ENCODE assay signal across 3 cellular contexts in genomic region chr11:92384807-92385206, GRCh38.
TF ChIP-seq lines count a peak whose summit lies in the region.

No MANE protein-coding gene starts in this region.

TF ChIP-seq in A549, 52 proteins besides CTCF, POLR2A, EP300 and RAD21 (continued from another document):
- TF ChIP-seq HOXB13 (CRISPR knock-in tag; IDR thresholded peaks at IDR 0.05; ENCODE audit: low read depth) (no peak), RCOR1 (IDR thresholded peaks at IDR 0.05; ENCODE audit: low read depth, low read length) (no peak), ZC3H11A (IDR thresholded peaks at IDR 0.05) (no peak), CHD2 (IDR thresholded peaks at IDR 0.05; ENCODE audit: low read length, partially characterized antibody) (no peak)

TF ChIP-seq in SK-N-SH, 30 proteins besides CTCF, POLR2A, EP300 and RAD21 (continued from another document):
- TF ChIP-seq PBX3 (IDR thresholded peaks at IDR 0.05) (no peak), TCF12 (IDR thresholded peaks at IDR 0.05) (no peak), RFX5 (IDR thresholded peaks at IDR 0.05; ENCODE audit: low read length) (no peak), CHD2 (IDR thresholded peaks at IDR 0.05; ENCODE audit: low read length, partially characterized antibody) (no peak), RCOR1 (IDR thresholded peaks at IDR 0.05; ENCODE audit: low read length) (peak; percentile 36; the same call in 1 of the 2 replicates)

TF ChIP-seq in neural cell, 6 proteins besides CTCF, POLR2A, EP300 and RAD21 (continued from another document):
- TF ChIP-seq, protein P1, sequence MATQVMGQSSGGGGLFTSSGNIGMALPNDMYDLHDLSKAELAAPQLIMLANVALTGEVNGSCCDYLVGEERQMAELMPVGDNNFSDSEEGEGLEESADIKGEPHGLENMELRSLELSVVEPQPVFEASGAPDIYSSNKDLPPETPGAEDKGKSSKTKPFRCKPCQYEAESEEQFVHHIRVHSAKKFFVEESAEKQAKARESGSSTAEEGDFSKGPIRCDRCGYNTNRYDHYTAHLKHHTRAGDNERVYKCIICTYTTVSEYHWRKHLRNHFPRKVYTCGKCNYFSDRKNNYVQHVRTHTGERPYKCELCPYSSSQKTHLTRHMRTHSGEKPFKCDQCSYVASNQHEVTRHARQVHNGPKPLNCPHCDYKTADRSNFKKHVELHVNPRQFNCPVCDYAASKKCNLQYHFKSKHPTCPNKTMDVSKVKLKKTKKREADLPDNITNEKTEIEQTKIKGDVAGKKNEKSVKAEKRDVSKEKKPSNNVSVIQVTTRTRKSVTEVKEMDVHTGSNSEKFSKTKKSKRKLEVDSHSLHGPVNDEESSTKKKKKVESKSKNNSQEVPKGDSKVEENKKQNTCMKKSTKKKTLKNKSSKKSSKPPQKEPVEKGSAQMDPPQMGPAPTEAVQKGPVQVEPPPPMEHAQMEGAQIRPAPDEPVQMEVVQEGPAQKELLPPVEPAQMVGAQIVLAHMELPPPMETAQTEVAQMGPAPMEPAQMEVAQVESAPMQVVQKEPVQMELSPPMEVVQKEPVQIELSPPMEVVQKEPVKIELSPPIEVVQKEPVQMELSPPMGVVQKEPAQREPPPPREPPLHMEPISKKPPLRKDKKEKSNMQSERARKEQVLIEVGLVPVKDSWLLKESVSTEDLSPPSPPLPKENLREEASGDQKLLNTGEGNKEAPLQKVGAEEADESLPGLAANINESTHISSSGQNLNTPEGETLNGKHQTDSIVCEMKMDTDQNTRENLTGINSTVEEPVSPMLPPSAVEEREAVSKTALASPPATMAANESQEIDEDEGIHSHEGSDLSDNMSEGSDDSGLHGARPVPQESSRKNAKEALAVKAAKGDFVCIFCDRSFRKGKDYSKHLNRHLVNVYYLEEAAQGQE (IDR thresholded peaks at IDR 0.05; ENCODE audit: borderline replicate concordance), result no peak
- TF ChIP-seq SMC3 (conservative IDR thresholded peaks at IDR 0.05; ENCODE audit: poor library complexity) (no peak), POLR2AphosphoS5 (IDR thresholded peaks at IDR 0.05) (no peak), MXI1 (conservative IDR thresholded peaks at IDR 0.05; ENCODE audit: poor library complexity, severe bottlenecking) (no peak)
